ENCODE assay signal across 9 cellular contexts in the genomic region with DNA sequence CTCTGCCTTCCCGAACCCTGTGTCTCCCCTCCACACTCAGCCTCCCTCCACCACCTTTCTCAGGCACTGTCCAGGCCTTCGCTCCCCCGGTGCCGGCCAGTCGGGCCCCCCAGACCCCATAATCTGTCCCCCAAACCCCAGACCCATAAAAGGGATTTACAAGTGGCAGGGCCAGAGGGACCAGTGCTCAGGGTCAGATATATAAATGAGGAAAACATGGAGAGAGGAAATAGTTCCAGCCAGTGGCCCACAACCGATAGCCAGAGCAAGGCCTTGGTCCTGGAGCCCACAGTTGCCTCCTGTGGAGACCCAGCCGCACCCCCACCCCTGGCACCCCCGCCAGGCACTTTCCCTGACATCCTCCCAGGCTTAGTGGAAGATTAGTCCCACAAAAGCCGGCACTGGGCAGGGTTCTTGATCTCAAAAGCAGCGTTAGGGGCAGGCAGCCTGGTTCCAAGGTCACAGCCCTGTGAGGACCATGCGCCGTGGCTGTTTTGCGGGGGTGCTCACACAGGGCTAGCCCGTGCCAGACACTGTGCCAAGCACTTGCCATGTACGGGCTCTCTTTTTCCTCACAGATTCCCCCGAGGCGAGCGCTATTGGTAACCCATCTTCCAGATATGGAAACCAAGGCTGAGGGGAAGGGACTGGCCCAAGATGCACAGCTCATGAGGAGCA. TPM values are rescaled to one million over a fixed set of nuclear protein-coding genes. Genes with fewer than 3 reads are reported as not detected.
DNase-seq lines count a peak whose midpoint lies in the region; ATAC-seq, FAIRE-seq and TF ChIP-seq lines count a peak whose summit lies in the region.
"Had no signal": no experiment of that assay in that cellular context is flagged by ENCODE, and none has a peak within 500 bp of the region (broad histone marks: within the 10 kb centered on the region; RNA-seq: fewer than 3 reads in every experiment).

No MANE protein-coding gene starts in this region.

- H3K27me3 ChIP-seq in HepG2 (ENCODE audit: control insufficient read depth in 1 of 2, insufficient read depth in 2 of 2, low read length in 2 of 2) = no peaks in the 10 kb centered on the region; a peak in 1 of 5 replicates

- FAIRE-seq in HepG2 (lab: Jason Lieb, UNC) = no peak

- peak overlapping the region; percentile 89 for H3K4me2 ChIP-seq in HepG2 (ENCODE audit: low read depth, low read length)

- H3K27me3 Mint-ChIP-seq in T-helper 1 cell treated with Interleukin-12 subunit alpha and Interleukin-12 subunit beta and Interleukin-4 antibody, amounts not matched to agents 30 μg/mL and 1 μg/mL, for 36 hours (ENCODE audit: low read depth) = peaks cover 59% of the 10 kb centered on the region

- H3K4me1 Mint-ChIP-seq in T-helper 1 cell treated with Interleukin-12 subunit alpha and Interleukin-12 subunit beta and Interleukin-4 antibody, amounts not matched to agents 30 μg/mL and 1 μg/mL, for 36 hours (ENCODE audit: low read depth) = peaks cover 10% of the 10 kb centered on the region

- CTCF ChIA-PET in HepG2 (lab: Yijun Ruan, JAX; ENCODE audit: low intra/inter-chr PET ratio, low total read pairs) = no interaction called here

- H3K4me3 ChIP-seq in astrocyte of the spinal cord (ENCODE audit: low read depth, low read length) = peak overlapping the region; percentile 45
- H3K4me3 ChIP-seq in HepG2 (replicated peaks in 1 of 3; ENCODE audit: insufficient read depth in 1 of 3, low read depth in 2 of 3, low read length in 3 of 3) = peak overlapping the region; percentile 72 to 82 (median 77)

- no peaks in the 10 kb centered on the region for H3K9me3 ChIP-seq in HepG2 (ENCODE audit: low read length)

- peaks cover 74% of the 10 kb centered on the region for H3K4me1 ChIP-seq in HepG2 (ENCODE audit: insufficient read depth, low read length)

- H4K20me1 ChIP-seq in HepG2 (ENCODE audit: insufficient read depth, low read length) = peaks cover 23% of the 10 kb centered on the region

- H3K27ac Mint-ChIP-seq in T-helper 1 cell treated with Interleukin-12 subunit alpha and Interleukin-12 subunit beta and Interleukin-4 antibody, amounts not matched to agents 30 μg/mL and 1 μg/mL, for 36 hours = no peak overlapping the region

- POLR2A ChIA-PET in HepG2 (lab: Yijun Ruan, JAX) = interaction anchor here (2.3 to 2.7 kb wide), 2 partner anchors 11 to 19 kb away, joined by 12 to 25 read pairs; no protein-coding TSS in a partner anchor

- H3K27ac ChIP-seq in HepG2 (ENCODE audit: extremely low read length, insufficient read depth, low read length) (peak overlapping the region; percentile 62), substantia nigra (ENCODE audit: low read depth, low read length, poor library complexity, severe bottlenecking) (peak overlapping the region; percentile 96)
- H3K27ac ChIP-seq: C4-2B had no signal

- H3K9ac ChIP-seq in HepG2 (ENCODE audit: insufficient read depth, low read depth, low read length) = peak overlapping the region; percentile 72

- H3K9me3 Mint-ChIP-seq in T-helper 1 cell treated with Interleukin-12 subunit alpha and Interleukin-12 subunit beta and Interleukin-4 antibody, amounts not matched to agents 30 μg/mL and 1 μg/mL, for 36 hours = no peaks in the 10 kb centered on the region

- no peak for TF ChIP-seq POLR2A in HepG2 (IDR thresholded peaks at IDR 0.05; ENCODE audit: insufficient read depth in 1 of 2, low read depth in 2 of 2, low read length in 2 of 2)

- peak; percentile 1; the same call in 2 of the 3 replicates for ATAC-seq in HepG2

- peaks cover 33% of the 10 kb centered on the region for H3K79me2 ChIP-seq in HepG2 (ENCODE audit: insufficient read depth, low read length)

- DNase-seq in T-helper 1 cell (no peak), astrocyte of the spinal cord (ENCODE audit: low read depth, low spot score) (no peak), HepG2 (ENCODE audit: low spot score) (no peak), substantia nigra (lab: John Stamatoyannopoulos, UW) (no peak), amniotic stem cell (lab: John Stamatoyannopoulos, UW) (no peak), AG20443 (ENCODE audit: low spot score) (no peak), H4 (ENCODE audit: low spot score) (no peak)

- in situ Hi-C loops in astrocyte of the spinal cord (cut with HindIII; ENCODE audit: low sequenced_read_pairs) (no loop called here), HepG2 (cut with HindIII; ENCODE audit: extremely low pct_ligation_motif_present, low pct_unique_long_range_greater_than_20kb) (no loop called here)

- intact Hi-C loops in HepG2 (cut with micrococcal nuclease; ENCODE audit: unreplicated experiment) = no loop called here

- no peak overlapping the region for H2AFZ ChIP-seq in HepG2 (ENCODE audit: low read length)

- no peak for TF ChIP-seq CTCF in astrocyte of the spinal cord (IDR thresholded peaks at IDR 0.05; ENCODE audit: low read depth, low read length)
- no peak for TF ChIP-seq CTCF in HepG2 (CRISPR knock-in tag; IDR thresholded peaks at IDR 0.05)

- no peaks in the 10 kb centered on the region for H3K36me3 Mint-ChIP-seq in T-helper 1 cell treated with Interleukin-12 subunit alpha and Interleukin-12 subunit beta and Interleukin-4 antibody, amounts not matched to agents 30 μg/mL and 1 μg/mL, for 36 hours (ENCODE audit: low read depth)

- no peak for TF ChIP-seq RAD21 in HepG2 (CRISPR knock-in tag; IDR thresholded peaks at IDR 0.05)

- 4% methylated on average over 6 of the region's 18 CpGs for WGBS in HepG2 (ENCODE audit: low lambda C conversion rate)

- H3K4me3 Mint-ChIP-seq in T-helper 1 cell treated with Interleukin-12 subunit alpha and Interleukin-12 subunit beta and Interleukin-4 antibody, amounts not matched to agents 30 μg/mL and 1 μg/mL, for 36 hours = peak overlapping the region; percentile 86

- BruUV-seq in HepG2 (replicated peaks; lab: Mats Ljungman, UMichigan) = TSS peak; percentile 44

- H3K36me3 ChIP-seq in HepG2 (replicated peaks in 1 of 2; ENCODE audit: control insufficient read depth in 1 of 2, insufficient read depth in 2 of 2, low read length in 2 of 2) = no peaks in the 10 kb centered on the region

- no peak for TF ChIP-seq EP300 in HepG2 (IDR thresholded peaks at IDR 0.05; ENCODE audit: low read depth in 2 of 2, low read length in 2 of 2)
- no peak for TF ChIP-seq EP300 in HepG2 (CRISPR knock-in tag; IDR thresholded peaks at IDR 0.05; ENCODE audit: borderline replicate concordance)

TF ChIP-seq in HepG2, 621 proteins besides CTCF, POLR2A, EP300 and RAD21 (continues in another document):
- TF ChIP-seq ZNF7 (CRISPR knock-in tag; IDR thresholded peaks at IDR 0.05) (0 out of 2 replicates have a peak, but pooled peaks have one; percentile 34), ZNF256 (CRISPR knock-in tag; conservative IDR thresholded peaks at IDR 0.05) (no peak), ZSCAN12 (CRISPR knock-in tag; IDR thresholded peaks at IDR 0.05) (no peak)

RNA-seq across cellular contexts. Expression of gene PLXND1, which starts 1.1 kb away (rescaled TPM):
- total RNA-seq in HepG2 (2016; rRNA removed; fragmentation: Illumina TruSeq; extraction: Trizol) = 15.9 and 25.3 TPM in 2 replicates
- total RNA-seq in HepG2 (2016; cell fraction: cytosol; rRNA removed; fragmentation: Illumina TruSeq; extraction: Trizol; ENCODE audit: low read depth) = 6.6 and 10.2 TPM in 2 replicates
- total RNA-seq in HepG2 (2016; cell fraction: insoluble cytoplasmic fraction; rRNA removed; fragmentation: Illumina TruSeq; extraction: Trizol) = 17.4 and 18.7 TPM in 2 replicates
- 20.1 and 23.5 TPM in 2 replicates for total RNA-seq in HepG2 (2016; cell fraction: membrane; rRNA removed; fragmentation: Illumina TruSeq; extraction: Trizol)
- total RNA-seq in HepG2 (2016; cell fraction: nucleus; rRNA removed; fragmentation: Illumina TruSeq; extraction: Trizol) = 31.2 and 42.9 TPM in 2 replicates
- polyA plus RNA-seq in HepG2 (2011; rRNA removed) = 42.0 and 51.9 TPM in 2 replicates
- polyA plus RNA-seq in HepG2 (2011; cell fraction: cytosol; rRNA removed) = 32.8 and 38.1 TPM in 2 replicates
- 227 and 266 TPM in 2 replicates for polyA plus RNA-seq in HepG2 (2011; cell fraction: nucleus; rRNA removed)
- 48.7 and 95.9 TPM in 2 replicates for polyA plus RNA-seq in HepG2 (2012)
- polyA plus RNA-seq in HepG2 (2016; cell fraction: cytosol; fragmentation: Illumina TruSeq; extraction: Trizol; ENCODE audit: low read depth) = 4.4 and 4.6 TPM in 2 replicates
- polyA plus RNA-seq in HepG2 (2016; cell fraction: insoluble cytoplasmic fraction; fragmentation: Illumina TruSeq; extraction: Trizol; ENCODE audit: low read depth) = 20.5 and 26.7 TPM in 2 replicates
- polyA plus RNA-seq in HepG2 (2016; cell fraction: membrane; fragmentation: Illumina TruSeq; extraction: Trizol; ENCODE audit: low read depth) = 14.3 and 14.5 TPM in 2 replicates
- 87.9 and 89.2 TPM in 2 replicates for polyA plus RNA-seq in HepG2 (2016; cell fraction: nucleus; fragmentation: Illumina TruSeq; extraction: Trizol; ENCODE audit: insufficient read depth, low read depth)
- polyA minus RNA-seq in HepG2 (2011; rRNA and poly(A)+ RNA removed; ENCODE audit: low replicate concordance) = 25.6 and 59.9 TPM in 2 replicates
- 30.9 and 54.1 TPM in 2 replicates for polyA minus RNA-seq in HepG2 (2011; cell fraction: cytosol; rRNA and poly(A)+ RNA removed)
- 61.7 and 71.7 TPM in 2 replicates for polyA minus RNA-seq in HepG2 (2011; cell fraction: nucleus; rRNA and poly(A)+ RNA removed)
- 40.4 and 65.3 TPM in 2 replicates for total RNA-seq in H4 (2014; rRNA removed; shearing (Covaris generic))
